ENCODE assay signal across 1 cellular context in genomic region chr2:152566728-152567069, GRCh38.
TF ChIP-seq lines count a peak whose summit lies in the region.

No MANE protein-coding gene starts in this region.

TF ChIP-seq in GM12878, 131 proteins besides CTCF, POLR2A, EP300 and RAD21 (continued from another document):
- TF ChIP-seq, protein P1, sequence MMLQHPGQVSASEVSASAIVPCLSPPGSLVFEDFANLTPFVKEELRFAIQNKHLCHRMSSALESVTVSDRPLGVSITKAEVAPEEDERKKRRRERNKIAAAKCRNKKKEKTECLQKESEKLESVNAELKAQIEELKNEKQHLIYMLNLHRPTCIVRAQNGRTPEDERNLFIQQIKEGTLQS (IDR thresholded peaks at IDR 0.05; ENCODE audit: borderline replicate concordance, extremely low read depth, low read depth, low read length): no peak
- TF ChIP-seq BACH1 (IDR thresholded peaks at IDR 0.05; ENCODE audit: borderline replicate concordance): peak; percentile 30; the same call in 1 of the 2 replicates
- TF ChIP-seq IRF4 (IDR thresholded peaks at IDR 0.05; ENCODE audit: low read depth, low read length): peak; percentile 56; the same call in 1 of the 2 replicates
- no peak for TF ChIP-seq MYB (IDR thresholded peaks at IDR 0.05; ENCODE audit: borderline replicate concordance, low read depth, low read length)
- TF ChIP-seq ASH2L (IDR thresholded peaks at IDR 0.05; ENCODE audit: borderline replicate concordance, low read depth): no peak
- TF ChIP-seq TARDBP (IDR thresholded peaks at IDR 0.05; ENCODE audit: borderline replicate concordance): no peak
